ENCODE assay signal across 13 cellular contexts in the genomic region with DNA sequence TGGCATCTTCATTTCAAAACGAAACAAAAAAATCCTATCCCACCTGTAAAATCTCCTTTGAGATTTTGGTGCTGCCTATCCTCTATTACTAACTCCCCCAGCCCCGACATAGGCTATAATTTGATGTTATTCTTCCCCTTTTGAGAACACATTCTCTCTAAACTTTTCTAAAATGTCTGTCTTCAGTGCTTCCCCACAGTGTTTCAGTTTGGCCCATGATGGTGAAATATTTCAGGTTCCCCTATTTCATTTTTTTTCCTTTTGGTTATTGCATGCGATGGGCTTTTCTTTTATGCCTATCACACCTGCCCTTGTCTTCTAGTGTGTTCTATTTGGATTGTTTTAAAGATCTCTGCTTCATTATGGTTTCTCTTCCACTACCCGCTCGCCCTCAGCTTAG.
"Had no signal": no experiment of that assay in that cellular context is flagged by ENCODE, and none has a peak within 500 bp of the region (broad histone marks: within the 10 kb centered on the region; RNA-seq: fewer than 3 reads in every experiment).

No MANE protein-coding gene starts in this region.

- H3K4me3 Mint-ChIP-seq: activated naive CD4-positive, alpha-beta T cell treated with anti-CD3 and anti-CD28 coated beads, Interleukin-2, amount 50 U/mL, for 24 hours; effector memory CD8-positive, alpha-beta T cell; natural killer cell had no signal

- ATAC-seq: effector memory CD8-positive, alpha-beta T cell; natural killer cell had no signal

- H3K27ac Mint-ChIP-seq: activated naive CD4-positive, alpha-beta T cell treated with anti-CD3 and anti-CD28 coated beads, Interleukin-2, amount 50 U/mL, for 24 hours had no signal

- H3K9me3 Mint-ChIP-seq: activated naive CD4-positive, alpha-beta T cell treated with anti-CD3 and anti-CD28 coated beads, Interleukin-2, amount 50 U/mL, for 24 hours; effector memory CD8-positive, alpha-beta T cell; natural killer cell had no signal

- DNase-seq: activated CD4-positive, alpha-beta T cell treated with anti-CD3 and anti-CD28 coated beads for 1 hour; activated CD4-positive, alpha-beta T cell treated with anti-CD3 and anti-CD28 coated beads, Interleukin-2, amount 50 U/mL, for 4 hours; activated gamma-delta T cell; effector memory CD8-positive, alpha-beta T cell; mesendoderm; natural killer cell; stimulated activated CD8-positive, alpha-beta memory T cell treated with anti-CD3 and anti-CD28 coated beads, Interleukin-4, amount 100 ng/mL, for 48 hours; stimulated activated naive CD4-positive, alpha-beta T cell treated with Interleukin-2 at 50 U/mL for 16 hours; T-helper 2 cell; thyroid gland; WERI-Rb-1 had no signal

- H3K27me3 ChIP-seq: thyroid gland had no signal

- H3K27me3 Mint-ChIP-seq: activated naive CD4-positive, alpha-beta T cell treated with anti-CD3 and anti-CD28 coated beads, Interleukin-2, amount 50 U/mL, for 24 hours; effector memory CD8-positive, alpha-beta T cell had no signal

- H3K4me1 ChIP-seq: parathyroid adenoma had no signal

- H3K36me3 Mint-ChIP-seq: activated naive CD4-positive, alpha-beta T cell treated with anti-CD3 and anti-CD28 coated beads, Interleukin-2, amount 50 U/mL, for 24 hours; natural killer cell had no signal

- H3K36me3 ChIP-seq: thyroid gland, WERI-Rb-1 had no signal

- H3K27ac ChIP-seq: parathyroid adenoma, thyroid gland, WERI-Rb-1 had no signal

- H3K4me3 ChIP-seq: thyroid gland had no signal

- H3K9me3 ChIP-seq: thyroid gland had no signal
